Comparison of ENCODE assay signal across 1 cellular context in genomic region chr6:155630085-155630484, GRCh38.
TF ChIP-seq lines count a peak whose summit lies in the region.

No MANE protein-coding gene starts in this region.

TF ChIP-seq in K562, 482 proteins besides CTCF, POLR2A, EP300 and RAD21 (continued from another document):
- no peak for TF ChIP-seq MIER1 (IDR thresholded peaks at IDR 0.05; ENCODE audit: low read depth)
- TF ChIP-seq BMI1 (IDR thresholded peaks at IDR 0.05; ENCODE audit: low read length), result no peak
